Comparison of ENCODE assay signal across 8 cellular contexts in the genomic region with DNA sequence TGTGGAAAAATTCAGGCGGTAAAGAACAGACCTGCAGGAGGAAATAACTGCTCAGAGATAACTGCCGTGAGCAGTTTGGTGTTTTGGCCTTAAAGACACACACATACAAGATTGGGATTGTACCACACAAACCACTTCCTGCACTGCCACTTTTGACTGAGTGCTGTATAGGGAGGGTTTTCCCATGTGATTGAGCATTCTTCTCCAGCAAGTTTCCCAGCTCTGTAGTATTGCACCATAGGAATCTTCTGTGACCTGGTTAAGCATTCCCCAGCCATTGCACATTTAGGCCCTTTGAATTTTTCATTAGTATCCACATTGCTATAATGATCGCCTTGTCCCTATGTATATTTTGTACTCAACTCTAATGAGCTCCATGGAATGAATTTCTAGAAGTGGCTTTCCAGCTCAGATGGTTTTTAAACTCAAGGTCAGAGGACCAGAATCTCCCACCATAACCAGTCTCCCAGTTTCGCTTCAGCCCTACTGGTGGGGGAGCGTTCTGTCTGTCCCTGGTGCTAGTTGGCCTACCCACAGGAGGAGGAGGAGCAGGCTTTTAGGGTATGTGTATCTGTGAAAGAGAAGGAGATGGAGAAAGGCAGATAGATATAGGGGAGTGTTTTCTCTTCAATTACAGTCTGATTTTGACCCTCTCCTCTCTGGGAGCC. TPM values are rescaled to one million over a fixed set of nuclear protein-coding genes. Genes with fewer than 3 reads are reported as not detected.
DNase-seq lines count a peak whose midpoint lies in the region; ATAC-seq, FAIRE-seq and TF ChIP-seq lines count a peak whose summit lies in the region.

No MANE protein-coding gene starts in this region.

- H3K36me3 Mint-ChIP-seq in progenitor cell of endocrine pancreas (ENCODE audit: insufficient read depth) = no peaks in the 10 kb centered on the region

- peaks cover 0 to 6% (median 2%) of the 10 kb centered on the region in 4 donors for H3K36me3 ChIP-seq in upper lobe of left lung

- ATAC-seq in HG03196 (IDR thresholded peaks at IDR 0.05; ENCODE audit: unreplicated experiment) (peak; percentile 52), upper lobe of left lung (ENCODE audit: low FRiP score in 2 of 2) (peak; percentile 38 to 74)

- TF ChIP-seq POLR2A in upper lobe of left lung (IDR thresholded peaks at IDR 0.05) = no peak

- peak; percentile 90 for FAIRE-seq in GM18507 (lab: Jason Lieb, UNC)

- peaks cover 13% of the 10 kb centered on the region for H3K27me3 Mint-ChIP-seq in progenitor cell of endocrine pancreas

- H3K4me1 ChIP-seq in upper lobe of left lung = peaks cover 71 to 98% (median 80%) of the 10 kb centered on the region in 4 donors

- TF ChIP-seq EP300 in upper lobe of left lung (IDR thresholded peaks at IDR 0.05) = no peak

- H3K9me3 ChIP-seq in upper lobe of left lung = no peaks in the 10 kb centered on the region

- no peaks in the 10 kb centered on the region for H3K4me1 Mint-ChIP-seq in progenitor cell of endocrine pancreas (ENCODE audit: low read depth)

- H3K27ac Mint-ChIP-seq in progenitor cell of endocrine pancreas = no peak overlapping the region

- 33 to 57% methylated on average over 5 of the region's 5 CpGs for WGBS in upper lobe of left lung, 2 donors

- TF ChIP-seq CTCF in upper lobe of left lung (IDR thresholded peaks at IDR 0.05) = no peak
- TF ChIP-seq CTCF in progenitor cell of endocrine pancreas (IDR thresholded peaks at IDR 0.05; ENCODE audit: unreplicated experiment) = no peak

- no peak overlapping the region for H3K4me3 ChIP-seq in upper lobe of left lung

- H3K27me3 ChIP-seq in upper lobe of left lung = no peaks in the 10 kb centered on the region

- H3K9me3 Mint-ChIP-seq in progenitor cell of endocrine pancreas (ENCODE audit: low read depth) = no peaks in the 10 kb centered on the region

- DNase-seq in GM18507 (ENCODE audit: extremely low spot score, insufficient read length, low read depth) (no peak), glomerular visceral epithelial cell (ENCODE audit: extremely low spot score) (peak; percentile 87), upper lobe of left lung (peak in 1 of 2 donors; percentile 73), mucosa of gallbladder (ENCODE audit: low spot score) (no peak), progenitor cell of endocrine pancreas (ENCODE audit: low spot score, unreplicated experiment) (no peak), NCI-H146 treated with DMSO at 0.1 percent for 48 hours (lab: John Stamatoyannopoulos, UW; ENCODE audit: unreplicated experiment) (no peak)
- DNase-seq in activated CD4-positive, alpha-beta T cell treated with anti-CD3 and anti-CD28 coated beads, Interleukin-2, amount 50 U/mL, for 48 hours = peak; percentile 47 to 60

- no peak overlapping the region for H3K4me3 Mint-ChIP-seq in progenitor cell of endocrine pancreas (ENCODE audit: low read depth)

- H3K27ac ChIP-seq in upper lobe of left lung = peak overlapping the region; percentile 20 to 69 (median 58)

RNA-seq across cellular contexts. Expression of a gene that starts 9.3 kb away (rescaled TPM):
- total RNA-seq in upper lobe of left lung (100 to 1,000 TPM in 2 of 6 donors, 10 to 100 TPM in 4; 29.8 to 148 (median 69.9) TPM), mucosa of gallbladder (152 TPM), progenitor cell of endocrine pancreas (9.3 and 9.4 TPM in 2 replicates)

Comparison
In these comparisons a context has a peak if more than half of its experiments do, and no peak if none do; other contexts are left out.
1. DNase-seq: peak in activated CD4-positive, alpha-beta T cell treated with anti-CD3 and anti-CD28 coated beads, Interleukin-2, amount 50 U/mL, for 48 hours (2 of 2) and glomerular visceral epithelial cell (single experiment); none in GM18507 (single experiment), mucosa of gallbladder (single experiment), progenitor cell of endocrine pancreas (single experiment) and NCI-H146 treated with DMSO at 0.1 percent for 48 hours (single experiment).